In genomic region chr1:204763773-204764427, GRCh38 we compare ENCODE assay signal across 8 cellular contexts.
DNase-seq lines count a peak whose midpoint lies in the region; ATAC-seq, FAIRE-seq and TF ChIP-seq lines count a peak whose summit lies in the region.

No MANE protein-coding gene starts in this region.

- H3K36me3 ChIP-seq in bronchial epithelial cell (ENCODE audit: control insufficient read depth, insufficient read depth, low read length): no peaks in the 10 kb centered on the region
- no peaks in the 10 kb centered on the region for H3K36me3 ChIP-seq in kidney (ENCODE audit: control insufficient read depth in 1 of 2, insufficient read depth in 2 of 2, low read length in 2 of 2)

- peaks cover 29% of the 10 kb centered on the region for H3K27me3 Mint-ChIP-seq in activated B cell treated with CpG ODN at 0.5 μM for 24 hours

- H3K9ac ChIP-seq in kidney (ENCODE audit: low read length in 2 of 2): peak overlapping the region in 1 of 2 donors; percentile 47

- H3K4me1 ChIP-seq in kidney (ENCODE audit: control insufficient read depth in 1 of 2, insufficient read depth in 1 of 2, low read depth in 1 of 2, low read length in 2 of 2): peaks cover 6 to 9% of the 10 kb centered on the region in 2 donors

- H3K4me3 ChIP-seq in bronchial epithelial cell (ENCODE audit: low read depth, low read length) (no peak overlapping the region), kidney (ENCODE audit: low read length in 2 of 2) (peak overlapping the region in 1 of 2 donors; percentile 26)

- intact Hi-C loops in activated B cell treated with CpG ODN at 0.5 μM for 24 hours (cut with micrococcal nuclease) (loop anchor here (1.0 to 5.0 kb wide), 3 partner anchors 43 to 317 kb away; no protein-coding TSS in a partner anchor), kidney (cut with DNase I) (loop anchor here (10.0 kb wide), 1 partner anchor 199 kb away; no protein-coding TSS in a partner anchor)

- peak overlapping the region; percentile 3 for H3K4me3 Mint-ChIP-seq in activated B cell treated with CpG ODN at 0.5 μM for 24 hours

- ATAC-seq in HG03025 (IDR thresholded peaks at IDR 0.05; ENCODE audit: low FRiP score, unreplicated experiment): peak; percentile 51
- peak; percentile 97 for ATAC-seq in activated B cell treated with CpG ODN at 0.5 μM for 24 hours (ENCODE audit: low read depth)
- no peak for ATAC-seq in GM19455 (IDR thresholded peaks at IDR 0.05; ENCODE audit: unreplicated experiment)

- no peaks in the 10 kb centered on the region for H3K9me3 ChIP-seq in kidney (ENCODE audit: control insufficient read depth in 1 of 2, low read length in 2 of 2)

- H3K9me3 Mint-ChIP-seq in activated B cell treated with CpG ODN at 0.5 μM for 24 hours: peaks cover 4% of the 10 kb centered on the region

- H3K27ac Mint-ChIP-seq in activated B cell treated with CpG ODN at 0.5 μM for 24 hours: no peak overlapping the region

- DNase-seq in GM10248 (ENCODE audit: extremely low spot score): peak; percentile 82
- peak; percentile 82 for DNase-seq in NCI-H2196 treated with DMSO at 0.1 percent for 48 hours (lab: John Stamatoyannopoulos, UW; ENCODE audit: unreplicated experiment)
- DNase-seq in activated B cell treated with CpG ODN at 0.5 μM for 24 hours: peak; percentile 50
- peak; percentile 74 for DNase-seq in bronchial epithelial cell (ENCODE audit: low read depth)
- DNase-seq in kidney: peak; percentile 96
- DNase-seq in stimulated activated CD4-positive, alpha-beta T cell treated with anti-CD3 and anti-CD28 coated beads, Interleukin-1b, Interleukin-23, amount 100 ng/mL, for 48 hours: peak; percentile 76

- TF ChIP-seq CTCF in GM10248 (IDR thresholded peaks at IDR 0.05; ENCODE audit: control extremely low read depth, extremely low read depth, low read depth, missing control alignments) (peak; percentile 86), activated B cell treated with CpG ODN at 0.5 μM for 24 hours (IDR thresholded peaks at IDR 0.05) (peak; percentile 67), bronchial epithelial cell (IDR thresholded peaks at IDR 0.05; ENCODE audit: insufficient read depth, low read length, severe bottlenecking) (peak; percentile 96), kidney (IDR thresholded peaks at IDR 0.05; ENCODE audit: borderline replicate concordance, extremely low read depth, insufficient read depth) (peak; percentile 79)

- CTCF ChIA-PET in GM10248 (lab: Yijun Ruan, JAX): interaction anchor here (0.6 to 7.8 kb wide), 36 partner anchors 8 to 332 kb away, joined by 3 to 148 read pairs (median 5); no protein-coding TSS in a partner anchor
- CTCF ChIA-PET in activated B cell treated with CpG ODN at 0.5 μM for 24 hours (lab: Charles Lee): interaction anchor here (0.8 to 6.0 kb wide), 19 partner anchors 9 to 602 kb away, joined by 3 to 69 read pairs (median 4); no protein-coding TSS in a partner anchor

- H3K36me3 Mint-ChIP-seq in activated B cell treated with CpG ODN at 0.5 μM for 24 hours (ENCODE audit: low read depth): no peaks in the 10 kb centered on the region

- POLR2A ChIA-PET in GM10248 (lab: Yijun Ruan, JAX) (no interaction called here), activated B cell treated with CpG ODN at 0.5 μM for 24 hours (lab: Charles Lee) (interaction anchor here (0.8 kb wide), 2 partner anchors 197 to 199 kb away, joined by 3 to 4 read pairs; no protein-coding TSS in a partner anchor)

- H3K27me3 ChIP-seq in bronchial epithelial cell (ENCODE audit: control insufficient read depth, insufficient read depth, low read length): peaks cover 10% of the 10 kb centered on the region

- no peak overlapping the region for H3K27ac ChIP-seq in kidney (ENCODE audit: low read depth in 2 of 2, low read length in 2 of 2)

- H3K4me1 Mint-ChIP-seq in activated B cell treated with CpG ODN at 0.5 μM for 24 hours: peaks cover 6% of the 10 kb centered on the region

- FAIRE-seq in bronchial epithelial cell (lab: Jason Lieb, UNC) (no peak), kidney (lab: Jason Lieb, UNC) (no peak)
